In the genomic region with DNA sequence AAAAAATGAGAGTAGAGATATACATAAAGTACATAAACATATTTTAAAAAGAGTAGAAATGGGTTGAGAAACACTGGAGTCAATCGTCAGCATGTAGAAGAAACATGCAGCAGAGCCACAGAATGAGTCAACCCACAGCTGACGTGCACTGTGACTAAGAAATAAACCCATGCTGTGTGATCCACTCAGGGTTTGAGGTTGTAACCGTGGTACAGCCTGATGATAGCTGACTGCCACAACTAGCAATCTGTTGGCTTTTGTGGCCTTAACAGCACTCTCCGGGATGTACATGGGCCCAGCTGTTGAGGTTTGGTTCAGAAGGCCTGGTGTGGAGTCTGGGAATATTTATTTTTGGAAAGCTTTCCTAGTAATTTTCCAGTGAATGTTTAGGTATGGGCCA, we compare ENCODE assay signal across 24 cellular contexts.
DNase-seq lines count a peak whose midpoint lies in the region; ATAC-seq and TF ChIP-seq lines count a peak whose summit lies in the region.
"Had no signal": no experiment of that assay in that cellular context is flagged by ENCODE, and none has a peak within 500 bp of the region (broad histone marks: within the 10 kb centered on the region; RNA-seq: fewer than 3 reads in every experiment).

No MANE protein-coding gene starts in this region.

- H2AFZ ChIP-seq in mammary epithelial cell (ENCODE audit: low read depth, low read length): no peak overlapping the region

- no peaks in the 10 kb centered on the region for H3K79me2 ChIP-seq in mammary epithelial cell (ENCODE audit: insufficient read depth, low read length)

- no peaks in the 10 kb centered on the region for H3K4me1 ChIP-seq in mammary epithelial cell (ENCODE audit: insufficient read depth, low read length)
- H3K4me1 ChIP-seq: vagina had no signal

- ATAC-seq in GM18867 (IDR thresholded peaks at IDR 0.05; ENCODE audit: unreplicated experiment) (peak; percentile 87), HG03432 (IDR thresholded peaks at IDR 0.05; ENCODE audit: unreplicated experiment) (peak; percentile 68), HG03521 (IDR thresholded peaks at IDR 0.05; ENCODE audit: unreplicated experiment) (no peak), GM19467 (IDR thresholded peaks at IDR 0.05; ENCODE audit: unreplicated experiment) (no peak)

- H3K9ac ChIP-seq in mammary epithelial cell (ENCODE audit: insufficient read depth, low read length): no peak overlapping the region

- intact Hi-C loops in mammary epithelial cell (cut with micrococcal nuclease): no loop called here

- in situ Hi-C loops in mammary epithelial cell (cut with MboI; ENCODE audit: low sequenced_read_pairs in 2 of 2): no loop called here

- no peak overlapping the region for H3K4me2 ChIP-seq in mammary epithelial cell (ENCODE audit: insufficient read depth, low read depth, low read length)

- no TSS peak for BruUV-seq in mammary epithelial cell (replicated peaks; lab: Mats Ljungman, UMichigan)

- no peaks in the 10 kb centered on the region for H3K36me3 ChIP-seq in mammary epithelial cell (ENCODE audit: insufficient read depth, low read length)
- H3K36me3 ChIP-seq: ovary, vagina had no signal

- H4K20me1 ChIP-seq in mammary epithelial cell (ENCODE audit: insufficient read depth, low read length): no peaks in the 10 kb centered on the region

- WGBS in mammary epithelial cell (ENCODE audit: low coverage, missing lambda C conversion rate): 79% methylated on average over 4 of the region's 4 CpGs

- no peaks in the 10 kb centered on the region for H3K27me3 ChIP-seq in mammary epithelial cell (ENCODE audit: insufficient read depth, low read length)
- H3K27me3 ChIP-seq: ovary, vagina had no signal

- H3K9me3 ChIP-seq in mammary epithelial cell (replicated peaks; ENCODE audit: insufficient read depth, low read length): no peaks in the 10 kb centered on the region
- H3K9me3 ChIP-seq: ovary, vagina had no signal

- TF ChIP-seq CTCF in mammary epithelial cell (conservative IDR thresholded peaks at IDR 0.05 in 1 of 2, IDR thresholded peaks at IDR 0.05 in 1 of 2; ENCODE audit: extremely low read depth in 1 of 2, insufficient read depth in 1 of 2, low read depth in 1 of 2, low read length in 2 of 2): no peak

- CTCF ChIA-PET in mammary epithelial cell (lab: Charles Lee; ENCODE audit: low non-redundant PET): no interaction called here

- DNase-seq in H4 (ENCODE audit: low spot score) (peak; percentile 64), mammary epithelial cell (peak; percentile 43), NCI-H1092 (lab: John Stamatoyannopoulos, UW) (no peak), hepatic stellate cell (ENCODE audit: low spot score) (no peak)
- DNase-seq: activated CD4-positive, alpha-beta T cell treated with anti-CD3 and anti-CD28 coated beads, Interleukin-2, amount 10 ng/mL, durations not matched to agents 7 days and 5 days; activated CD8-positive, alpha-beta memory T cell treated with anti-CD3 and anti-CD28 coated beads, Interleukin-2, amount 50 U/mL, for 48 hours; activated gamma-delta T cell; amniotic stem cell; COR-L47; effector memory CD4-positive, alpha-beta T cell; glutamatergic neuron; MM.1S; naive B cell; NCI-H1694; NCI-H345; NK-92 treated with Interleukin-12 subunit alpha and Interleukin-12 subunit beta, amount 100 ng/mL, for 24 hours; ovary; RPMI8226; stimulated activated CD4-positive, alpha-beta T cell treated with anti-CD3 and anti-CD28 coated beads, Interleukin-4, amount 100 ng/mL, for 1 hour had no signal

- dilution Hi-C loops in mammary epithelial cell (cut with HindIII; ENCODE audit: low sequenced_read_pairs): no loop called here

- no peak overlapping the region for H3K27ac ChIP-seq in mammary epithelial cell (ENCODE audit: insufficient read depth, low read depth, low read length)
- H3K27ac ChIP-seq: ovary, vagina had no signal

- H3K4me3 ChIP-seq in mammary epithelial cell (replicated peaks in 1 of 3; ENCODE audit: insufficient read depth in 1 of 3, low read depth in 2 of 3, low read length in 3 of 3): no peak overlapping the region
- H3K4me3 ChIP-seq: ovary, vagina had no signal

Comparison
In these comparisons a context has a peak if more than half of its experiments do, and no peak if none do; other contexts are left out.
1. ATAC-seq: peak in GM18867 (single experiment) and HG03432 (single experiment); none in HG03521 (single experiment) and GM19467 (single experiment).
2. DNase-seq: peak in H4 (single experiment) and mammary epithelial cell (single experiment); none in NCI-H1092 (single experiment) and hepatic stellate cell (single experiment).